8 cellular contexts compared by ENCODE assay signal in genomic region chr4:1628892-1629703, GRCh38. TPM values are rescaled to one million over a fixed set of nuclear protein-coding genes. Genes with fewer than 3 reads are reported as not detected.
DNase-seq lines count a peak whose midpoint lies in the region; ATAC-seq and TF ChIP-seq lines count a peak whose summit lies in the region.

No MANE protein-coding gene starts in this region.

- no peaks in the 10 kb centered on the region for H3K27me3 Mint-ChIP-seq in activated CD4-positive, alpha-beta T cell treated with anti-CD3 and anti-CD28 coated beads, Interleukin-2, amount 10 ng/mL, durations not matched to agents 24 days and 14 days

- H3K36me3 Mint-ChIP-seq in activated CD4-positive, alpha-beta T cell treated with anti-CD3 and anti-CD28 coated beads, Interleukin-2, amount 10 ng/mL, durations not matched to agents 24 days and 14 days (ENCODE audit: low read depth) = no peaks in the 10 kb centered on the region

- no peak for ATAC-seq in HG03045 (IDR thresholded peaks at IDR 0.05; ENCODE audit: unreplicated experiment)

- no peak overlapping the region for H3K27ac ChIP-seq in coronary artery

- H3K4me3 ChIP-seq in coronary artery = no peak overlapping the region

- no peaks in the 10 kb centered on the region for H3K4me1 Mint-ChIP-seq in activated CD4-positive, alpha-beta T cell treated with anti-CD3 and anti-CD28 coated beads, Interleukin-2, amount 10 ng/mL, durations not matched to agents 24 days and 14 days

- H3K9me3 Mint-ChIP-seq in activated CD4-positive, alpha-beta T cell treated with anti-CD3 and anti-CD28 coated beads, Interleukin-2, amount 10 ng/mL, durations not matched to agents 24 days and 14 days = no peaks in the 10 kb centered on the region

- no peak overlapping the region for H3K27ac Mint-ChIP-seq in activated CD4-positive, alpha-beta T cell treated with anti-CD3 and anti-CD28 coated beads, Interleukin-2, amount 10 ng/mL, durations not matched to agents 24 days and 14 days

- peak; percentile 95 for TF ChIP-seq CTCF in coronary artery (IDR thresholded peaks at IDR 0.05)

- DNase-seq in activated gamma-delta T cell treated with Interleukin-2 at 50 U/mL for 16 hours (peak; percentile 66), activated gamma-delta T cell (lab: John Stamatoyannopoulos, UW) (no peak), NCI-H146 treated with DMSO at 0.1 percent for 48 hours (lab: John Stamatoyannopoulos, UW; ENCODE audit: unreplicated experiment) (peak; percentile 12), coronary artery (ENCODE audit: low spot score) (no peak), lung microvascular endothelial cell (ENCODE audit: low read depth in 2 of 2) (peak; percentile 36 to 59)
- peak; percentile 88 for DNase-seq in activated CD4-positive, alpha-beta T cell treated with anti-CD3 and anti-CD28 coated beads, Interleukin-2, amount 10 ng/mL, durations not matched to agents 24 days and 14 days
- DNase-seq in stimulated activated CD8-positive, alpha-beta memory T cell treated with anti-CD3 and anti-CD28 coated beads, Interleukin-15, amount 100 ng/mL, for 4 hours (ENCODE audit: low read depth in 2 of 2) = peak; percentile 18 to 34

- H3K4me3 Mint-ChIP-seq in activated CD4-positive, alpha-beta T cell treated with anti-CD3 and anti-CD28 coated beads, Interleukin-2, amount 10 ng/mL, durations not matched to agents 24 days and 14 days = no peak overlapping the region

- intact Hi-C loops in activated CD4-positive, alpha-beta T cell treated with anti-CD3 and anti-CD28 coated beads, Interleukin-2, amount 10 ng/mL, durations not matched to agents 24 days and 14 days (cut with micrococcal nuclease) = no loop called here

RNA-seq across cellular contexts. Expression of gene FAM53A, which starts 55.0 kb away (rescaled TPM):
- 3.5 and 4.0 TPM in 2 replicates for total RNA-seq in activated CD4-positive, alpha-beta T cell treated with anti-CD3 and anti-CD28 coated beads, Interleukin-2, amount 10 ng/mL, durations not matched to agents 24 days and 14 days
- 1.1 and 1.4 TPM in 2 replicates for total RNA-seq in lung microvascular endothelial cell

Comparison
In these comparisons a context has a peak if more than half of its experiments do, and no peak if none do; other contexts are left out.
1. DNase-seq: peak in activated gamma-delta T cell treated with Interleukin-2 at 50 U/mL for 16 hours (single experiment), NCI-H146 treated with DMSO at 0.1 percent for 48 hours (single experiment), activated CD4-positive, alpha-beta T cell treated with anti-CD3 and anti-CD28 coated beads, Interleukin-2, amount 10 ng/mL, durations not matched to agents 24 days and 14 days (single experiment), lung microvascular endothelial cell (2 of 2) and stimulated activated CD8-positive, alpha-beta memory T cell treated with anti-CD3 and anti-CD28 coated beads, Interleukin-15, amount 100 ng/mL, for 4 hours (2 of 2); none in activated gamma-delta T cell (single experiment) and coronary artery (single experiment).